2 cellular contexts compared by ENCODE assay signal in genomic region chr1:110975265-110975664, GRCh38.
TF ChIP-seq lines count a peak whose summit lies in the region.

No MANE protein-coding gene starts in this region.

TF ChIP-seq in HEK293, 187 proteins besides CTCF, POLR2A, EP300 and RAD21:
- TF ChIP-seq ZNF292 (tag by site-specific recombination; IDR thresholded peaks at IDR 0.05; ENCODE audit: borderline replicate concordance, low read depth) = no peak
- TF ChIP-seq ZBTB6 (tag by site-specific recombination; IDR thresholded peaks at IDR 0.05) = no peak
- TF ChIP-seq ZNF133 (tag by site-specific recombination; IDR thresholded peaks at IDR 0.05) = peak; percentile 93

TF ChIP-seq in K562, 482 proteins besides CTCF, POLR2A, EP300 and RAD21:
- no peak for TF ChIP-seq KLF16 (IDR thresholded peaks at IDR 0.05)
- 0 out of 2 replicates have a peak, but pooled peaks have one; percentile 33 for TF ChIP-seq TRIM28 (IDR thresholded peaks at IDR 0.05)
